Comparison of ENCODE assay signal across 18 cellular contexts in the genomic region with DNA sequence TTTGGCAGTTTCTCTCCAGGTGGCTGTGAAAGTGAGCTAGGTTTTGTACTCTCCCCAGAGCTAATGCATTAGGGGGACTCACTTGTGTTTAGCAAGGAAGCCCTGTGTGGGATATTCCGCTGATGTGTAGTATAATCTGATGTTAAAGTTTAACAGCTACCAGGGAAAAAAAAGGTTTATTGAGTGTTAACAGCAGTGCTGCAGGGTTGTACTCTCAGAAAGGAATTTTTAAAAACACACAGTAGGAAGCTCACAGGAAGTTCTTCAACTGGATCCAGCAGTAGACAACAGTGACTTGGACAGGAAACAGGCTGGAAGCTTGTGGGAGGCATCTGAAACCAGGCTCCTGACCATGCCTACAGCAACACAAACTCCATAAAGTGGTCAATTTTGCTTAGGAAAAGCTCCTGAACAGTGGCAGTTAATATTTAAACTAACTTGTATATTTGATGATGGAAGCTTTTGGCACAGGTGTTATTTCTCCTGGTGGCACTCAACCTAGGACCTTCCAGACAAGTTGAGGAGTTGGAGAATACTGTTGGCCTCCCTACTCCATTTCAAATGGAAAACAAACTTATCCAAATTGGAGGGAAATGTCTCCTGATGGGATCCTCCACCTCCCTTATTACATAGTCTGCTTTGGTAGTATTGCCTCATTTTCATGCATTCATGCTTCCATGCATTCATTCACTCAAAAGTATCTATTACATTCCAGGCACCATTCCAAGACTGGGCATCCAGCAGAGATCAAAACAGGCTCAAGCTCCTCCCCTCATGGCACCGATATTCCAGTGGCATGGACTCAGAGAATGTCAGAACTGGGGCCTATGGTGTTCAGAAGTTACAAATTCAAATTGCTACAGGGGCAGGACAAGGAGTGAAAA. TPM values are rescaled to one million over a fixed set of nuclear protein-coding genes. Genes with fewer than 3 reads are reported as not detected.
DNase-seq lines count a peak whose midpoint lies in the region; ATAC-seq and TF ChIP-seq lines count a peak whose summit lies in the region.
"Had no signal": no experiment of that assay in that cellular context is flagged by ENCODE, and none has a peak within 500 bp of the region (broad histone marks: within the 10 kb centered on the region; RNA-seq: fewer than 3 reads in every experiment).

No MANE protein-coding gene starts in this region.

- TF ChIP-seq CTCF in HCT116 (IDR thresholded peaks at IDR 0.05 in 2 of 3, conservative IDR thresholded peaks at IDR 0.05 in 1 of 3; ENCODE audit: borderline replicate concordance in 1 of 3, insufficient read depth in 1 of 3, low read depth in 2 of 3, low read length in 2 of 3): no peak
- TF ChIP-seq CTCF in OCI-LY7 (conservative IDR thresholded peaks at IDR 0.05; ENCODE audit: low read length): no peak
- TF ChIP-seq CTCF in heart left ventricle (IDR thresholded peaks at IDR 0.05): no peak
- no peak for TF ChIP-seq CTCF in CD8-positive, alpha-beta T cell (IDR thresholded peaks at IDR 0.05)

- H3K4me1 Mint-ChIP-seq in CD8-positive, alpha-beta T cell (ENCODE audit: low read depth): peaks cover 2% of the 10 kb centered on the region

- H4K20me1 ChIP-seq in HCT116 (ENCODE audit: insufficient read depth) (no peaks in the 10 kb centered on the region), OCI-LY7 (ENCODE audit: insufficient read depth, low read length) (no peaks in the 10 kb centered on the region)

- H3K4me3 ChIP-seq in HCT116 (replicated peaks in 1 of 2; ENCODE audit: low read depth in 1 of 2, low read length in 2 of 2): no peak overlapping the region
- no peak overlapping the region for H3K4me3 ChIP-seq in OCI-LY7 (ENCODE audit: low read depth, low read length, poor library complexity, severe bottlenecking)
- H3K4me3 ChIP-seq in heart left ventricle: no peak overlapping the region
- H3K4me3 ChIP-seq in CD8-positive, alpha-beta T cell (ENCODE audit: low read depth, low read length): no peak overlapping the region
- H3K4me3 ChIP-seq: coronary artery, left ventricle myocardium inferior had no signal

- H3K9me2 ChIP-seq in HCT116 (ENCODE audit: insufficient read depth) (no peaks in the 10 kb centered on the region), OCI-LY7 (ENCODE audit: insufficient read depth, low read length) (no peaks in the 10 kb centered on the region)

- H3K9me3 Mint-ChIP-seq in CD8-positive, alpha-beta T cell: no peaks in the 10 kb centered on the region
- H3K9me3 Mint-ChIP-seq: stimulated activated naive CD8-positive, alpha-beta T cell treated with anti-CD3 and anti-CD28 coated beads, Interleukin-15, Interleukin-2, amounts not matched to agents 100 ng/mL and 50 ng/mL, for 24 hours had no signal

- POLR2A ChIA-PET in HCT116 (lab: Charles Lee): interaction anchor here (1.0 kb wide), 1 partner anchor 55 kb away, joined by 3 read pairs; a partner anchor contains a TSS
- POLR2A ChIA-PET in OCI-LY7 (lab: Charles Lee): interaction anchor here (0.5 kb wide), 1 partner anchor 86 kb away, joined by 3 read pairs; no protein-coding TSS in a partner anchor
- POLR2A ChIA-PET in CD8-positive, alpha-beta T cell (lab: Charles Lee): no interaction called here

- peaks cover 22% of the 10 kb centered on the region for H3K27me3 Mint-ChIP-seq in CD8-positive, alpha-beta T cell (ENCODE audit: low read depth)

- H3K79me2 ChIP-seq in HCT116 (ENCODE audit: insufficient read depth, low read length) (no peaks in the 10 kb centered on the region), OCI-LY7 (ENCODE audit: insufficient read depth, low read depth, low read length) (no peaks in the 10 kb centered on the region)
- H3K79me2 ChIP-seq: parathyroid adenoma had no signal

- H3K9ac ChIP-seq in HCT116 (ENCODE audit: low read length): no peak overlapping the region
- H3K9ac ChIP-seq: parathyroid adenoma had no signal

- ATAC-seq in HCT116 (no peak), heart left ventricle (no peak), HG02623 (IDR thresholded peaks at IDR 0.05; ENCODE audit: unreplicated experiment) (no peak)
- no peak for ATAC-seq in CD8-positive, alpha-beta T cell

- no TSS peak for BruUV-seq in HCT116 (replicated peaks; lab: Mats Ljungman, UMichigan)
- no TSS peak for BruUV-seq in OCI-LY7 (replicated peaks; lab: Mats Ljungman, UMichigan)

- intact Hi-C loops in HCT116 (cut with micrococcal nuclease) (no loop called here), OCI-LY7 (cut with micrococcal nuclease; ENCODE audit: unreplicated experiment) (no loop called here), heart left ventricle (cut with DNase I) (no loop called here)
- intact Hi-C loops in CD8-positive, alpha-beta T cell (cut with DNase I, micrococcal nuclease): no loop called here

- TF ChIP-seq POLR2A in HCT116 (IDR thresholded peaks at IDR 0.05; ENCODE audit: borderline replicate concordance, extremely low read depth, insufficient read depth, insufficient read length) (no peak), heart left ventricle (IDR thresholded peaks at IDR 0.05) (no peak)

- H3K4me2 ChIP-seq in HCT116 (ENCODE audit: low read length) (peak overlapping the region; percentile 15; the same call in 1 of the 2 replicates), OCI-LY7 (ENCODE audit: low read length) (no peak overlapping the region)

- H3K4me1 ChIP-seq in HCT116 (ENCODE audit: control insufficient read depth in 1 of 2, insufficient read depth in 2 of 2, low read length in 2 of 2) (peaks cover 0 to 10% of the 10 kb centered on the region in 2 experiments; a peak in 3 of 4 replicates), OCI-LY7 (ENCODE audit: insufficient read depth, low read length, poor library complexity, severe bottlenecking) (no peaks in the 10 kb centered on the region), heart left ventricle (no peaks in the 10 kb centered on the region)
- peaks cover under 1% of the 10 kb centered on the region for H3K4me1 ChIP-seq in CD8-positive, alpha-beta T cell (ENCODE audit: insufficient read depth, low read length)
- H3K4me1 ChIP-seq: left ventricle myocardium inferior, parathyroid adenoma had no signal

- RAD21 ChIA-PET in HCT116 (lab: Charles Lee; ENCODE audit: low non-redundant PET in 1 of 2, low total read pairs in 2 of 2, uncharacterized antibody in 2 of 2, unreplicated experiment in 2 of 2): no interaction called here

- H3K9me3 ChIP-seq in HCT116 (ENCODE audit: control insufficient read depth in 1 of 2, insufficient read depth in 1 of 2, low read depth in 1 of 2, low read length in 2 of 2) (no peaks in the 10 kb centered on the region), OCI-LY7 (ENCODE audit: low read length) (no peaks in the 10 kb centered on the region), heart left ventricle (no peaks in the 10 kb centered on the region)
- no peaks in the 10 kb centered on the region for H3K9me3 ChIP-seq in CD8-positive, alpha-beta T cell (ENCODE audit: low read length)
- H3K9me3 ChIP-seq: left ventricle myocardium inferior had no signal

- H3K27ac ChIP-seq in HCT116 (ENCODE audit: low read depth, low read length) (no peak overlapping the region), OCI-LY7 (ENCODE audit: low read depth, low read length, poor library complexity, severe bottlenecking) (no peak overlapping the region), heart left ventricle (no peak overlapping the region)
- H3K27ac ChIP-seq in CD8-positive, alpha-beta T cell (ENCODE audit: low read depth, low read length): no peak overlapping the region
- H3K27ac ChIP-seq: coronary artery, left ventricle myocardium inferior, parathyroid adenoma, WERI-Rb-1 had no signal

- in situ Hi-C loops in Caki2 (cut with HindIII; ENCODE audit: low pct_unique_long_range_greater_than_20kb, low sequenced_read_pairs): no loop called here

- H3K36me3 ChIP-seq in HCT116 (ENCODE audit: control insufficient read depth in 1 of 2, insufficient read depth in 2 of 2, low read length in 2 of 2) (no peaks in the 10 kb centered on the region), OCI-LY7 (ENCODE audit: insufficient read depth, low read length) (no peaks in the 10 kb centered on the region), heart left ventricle (no peaks in the 10 kb centered on the region)
- H3K36me3 ChIP-seq in CD8-positive, alpha-beta T cell (ENCODE audit: insufficient read depth, low read length): no peaks in the 10 kb centered on the region
- H3K36me3 ChIP-seq: left ventricle myocardium inferior, WERI-Rb-1 had no signal

- no peaks in the 10 kb centered on the region for H3K36me3 Mint-ChIP-seq in CD8-positive, alpha-beta T cell

- CTCF ChIA-PET in HCT116 (lab: Charles Lee) (interaction anchor here (1.4 kb wide), 1 partner anchor 178 kb away, joined by 3 read pairs; no protein-coding TSS in a partner anchor), OCI-LY7 (lab: Charles Lee; ENCODE audit: unreplicated experiment) (no interaction called here)
- CTCF ChIA-PET in CD8-positive, alpha-beta T cell (lab: Charles Lee): interaction anchor here (0.7 to 1.5 kb wide), 3 partner anchors 10 to 59 kb away, joined by 3 read pairs; no protein-coding TSS in a partner anchor

- no peak overlapping the region for H3K27ac Mint-ChIP-seq in CD8-positive, alpha-beta T cell
- H3K27ac Mint-ChIP-seq: stimulated activated naive CD8-positive, alpha-beta T cell treated with anti-CD3 and anti-CD28 coated beads, Interleukin-15, Interleukin-2, amounts not matched to agents 100 ng/mL and 50 ng/mL, for 24 hours had no signal

- H3K4me3 Mint-ChIP-seq in CD8-positive, alpha-beta T cell: no peak overlapping the region
- H3K4me3 Mint-ChIP-seq: stimulated activated naive CD8-positive, alpha-beta T cell treated with anti-CD3 and anti-CD28 coated beads, Interleukin-15, Interleukin-2, amounts not matched to agents 100 ng/mL and 50 ng/mL, for 24 hours had no signal

- DNase-seq in Caki2 (ENCODE audit: low read depth) (peak; percentile 59), HCT116 (ENCODE audit: low read depth, low spot score) (no peak), NCI-H446 treated with DMSO at 0.1 percent for 48 hours (lab: John Stamatoyannopoulos, UW) (peak; percentile 83), kidney glomerular epithelial cell (lab: John Stamatoyannopoulos, UW) (peak; percentile 50), OCI-LY7 (ENCODE audit: low spot score) (no peak), heart left ventricle (no peak)
- DNase-seq in CD8-positive, alpha-beta T cell: no peak
- DNase-seq: activated gamma-delta T cell treated with Interleukin-2 at 50 U/mL for 16 hours; AML-193; aorta; hippocampal formation; left ventricle myocardium inferior; stimulated activated CD4-positive, alpha-beta T cell treated with anti-CD3 and anti-CD28 coated beads, Interleukin-12 subunit alpha, Interleukin-12 subunit beta, amount 100 ng/mL, for 4 hours; WERI-Rb-1 had no signal

- peak overlapping the region; percentile 37 for H2AFZ ChIP-seq in HCT116 (ENCODE audit: low read depth, low read length, poor library complexity, severe bottlenecking)
- no peak overlapping the region for H2AFZ ChIP-seq in OCI-LY7 (ENCODE audit: low read length)
- H2AFZ ChIP-seq: parathyroid adenoma had no signal

- 72 to 82% (median 78%) methylated on average over 2 of the region's 2 CpGs for WGBS in heart left ventricle, 4 donors

- TF ChIP-seq RAD21 in HCT116 (IDR thresholded peaks at IDR 0.05; ENCODE audit: low read depth): no peak

- H3K27me3 ChIP-seq in HCT116 (ENCODE audit: insufficient read depth, low read length) (no peaks in the 10 kb centered on the region), heart left ventricle (peaks cover 0 to 55% (median 15%) of the 10 kb centered on the region in 9 donors)
- H3K27me3 ChIP-seq in CD8-positive, alpha-beta T cell (ENCODE audit: insufficient read depth, low read length): no peaks in the 10 kb centered on the region

RNA-seq across cellular contexts. Expression of a gene that starts 54.7 kb away (rescaled TPM):
- total RNA-seq in Caki2 (2014; rRNA removed; shearing (Covaris generic); ENCODE audit: low replicate concordance): 12.1 and 17.0 TPM in 2 replicates
- total RNA-seq in HCT116 (2021; ENCODE audit: unreplicated experiment) (26.8 TPM), OCI-LY7 (2022) (4.7 and 5.6 TPM in 2 replicates), heart left ventricle (under 1 TPM in 1 of 9 donors, not detected in 8; 0.18 TPM)
- polyA plus RNA-seq in HCT116 (2012): 14.1 and 15.8 TPM in 2 replicates
- total RNA-seq in OCI-LY7 (2014; rRNA removed; shearing (Covaris generic)): 0.75 and 1.5 TPM in 2 replicates
- under 1 TPM in 1 of 2 donors, not detected in 1; 0.06 TPM for polyA plus RNA-seq in heart left ventricle
- total RNA-seq in CD8-positive, alpha-beta T cell: under 1 TPM in 1 of 2 experiments, not detected in 1; 0.35 TPM

Comparison
In these comparisons a context has a peak if more than half of its experiments do, and no peak if none do; other contexts are left out.
1. DNase-seq: peak in Caki2 (single experiment), NCI-H446 treated with DMSO at 0.1 percent for 48 hours (single experiment) and kidney glomerular epithelial cell (single experiment); none in HCT116 (single experiment), OCI-LY7 (single experiment), heart left ventricle (0 of 5) and CD8-positive, alpha-beta T cell (0 of 7).